Comparison of ENCODE assay signal across 34 cellular contexts in genomic region chr6:87430499-87430898, GRCh38.
"Had no signal": no experiment of that assay in that cellular context is flagged by ENCODE, and none has a peak within 500 bp of the region (broad histone marks: within the 10 kb centered on the region; RNA-seq: fewer than 3 reads in every experiment).

No MANE protein-coding gene starts in this region.

- H3K4me1 Mint-ChIP-seq: activated CD4-positive, alpha-beta T cell treated with anti-CD3 and anti-CD28 coated beads for 36 hours; activated CD4-positive, alpha-beta T cell treated with anti-CD3 and anti-CD28 coated beads, Interleukin-2, amount 10 ng/mL, durations not matched to agents 7 days and 5 days; activated naive CD4-positive, alpha-beta T cell treated with anti-CD3 and anti-CD28 coated beads, Interleukin-2, amount 50 U/mL, for 24 hours; brain; WTC11 had no signal

- ATAC-seq: activated CD4-positive, alpha-beta T cell treated with anti-CD3 and anti-CD28 coated beads for 36 hours; activated CD4-positive, CD25-positive, alpha-beta regulatory T cell treated with anti-CD3 and anti-CD28 coated beads, Interleukin-2, amount 50 U/mL, for 24 hours; activated CD8-positive, alpha-beta T cell treated with anti-CD3 and anti-CD28 coated beads, Interleukin-2, amount 10 ng/mL, durations not matched to agents 7 days and 5 days; K562; WTC11 had no signal

- H3K4me3 Mint-ChIP-seq: activated CD4-positive, alpha-beta T cell treated with anti-CD3 and anti-CD28 coated beads for 36 hours; activated CD4-positive, alpha-beta T cell treated with anti-CD3 and anti-CD28 coated beads, Interleukin-2, amount 10 ng/mL, durations not matched to agents 7 days and 5 days; activated CD8-positive, alpha-beta T cell treated with anti-CD3 and anti-CD28 coated beads, Interleukin-2, amount 10 ng/mL, durations not matched to agents 7 days and 5 days; activated naive CD4-positive, alpha-beta T cell treated with anti-CD3 and anti-CD28 coated beads, Interleukin-2, amount 50 U/mL, for 24 hours; activated T-cell treated with anti-CD3 and anti-CD28 coated beads, Interleukin-2, amount 50 U/mL, for 24 hours; brain; T-helper 1 cell treated with Interleukin-12 subunit alpha and Interleukin-12 subunit beta and Interleukin-4 antibody, amounts not matched to agents 30 μg/mL and 1 μg/mL, for 36 hours; T-helper 2 cell treated with Interferon-gamma antibody and Interleukin-4, amounts not matched to agents 5 μg/mL and 100 μg/mL, for 36 hours; WTC11 had no signal

- H3K27me3 Mint-ChIP-seq: brain had no signal

- H3K9me3 Mint-ChIP-seq: activated CD4-positive, alpha-beta T cell treated with anti-CD3 and anti-CD28 coated beads, Interleukin-2, amount 10 ng/mL, durations not matched to agents 7 days and 5 days; activated naive CD4-positive, alpha-beta T cell treated with anti-CD3 and anti-CD28 coated beads, Interleukin-2, amount 50 U/mL, for 24 hours; activated T-cell treated with anti-CD3 and anti-CD28 coated beads, Interleukin-2, amount 50 U/mL, for 24 hours; activated T-helper 2 cell treated with anti-CD3 and anti-CD28 coated beads, Interferon-gamma antibody, Interleukin-2, Interleukin-4, amounts not matched to agents 10 μg/mL and 5 μg/mL and 100 μg/mL, durations not matched to agents 14 hours and 24 hours and 36 hours; brain; T-helper 1 cell treated with Interleukin-12 subunit alpha and Interleukin-12 subunit beta and Interleukin-4 antibody, amounts not matched to agents 30 μg/mL and 1 μg/mL, for 36 hours; T-helper 2 cell treated with Interferon-gamma antibody and Interleukin-4, amounts not matched to agents 5 μg/mL and 100 μg/mL, for 36 hours; WTC11 had no signal

- H3K36me3 Mint-ChIP-seq: activated naive CD4-positive, alpha-beta T cell treated with anti-CD3 and anti-CD28 coated beads, Interleukin-2, amount 50 U/mL, for 24 hours; brain; WTC11 had no signal

- DNase-seq: activated CD4-positive, alpha-beta T cell treated with anti-CD3 and anti-CD28 coated beads for 36 hours; activated CD4-positive, alpha-beta T cell treated with anti-CD3 and anti-CD28 coated beads, Interleukin-2, amount 10 ng/mL, durations not matched to agents 7 days and 5 days; activated CD4-positive, alpha-beta T cell treated with anti-CD3 and anti-CD28 coated beads, Interleukin-2, amount 50 U/mL, for 48 hours; activated CD8-positive, alpha-beta T cell treated with anti-CD3 and anti-CD28 coated beads, Interleukin-2, amount 10 ng/mL, durations not matched to agents 7 days and 5 days; activated gamma-delta T cell; activated naive CD4-positive, alpha-beta T cell treated with Interleukin-2 at 50 U/mL for 16 hours; activated T-cell treated with anti-CD3 and anti-CD28 coated beads, Interleukin-2, amount 50 U/mL, for 24 hours; anterior cingulate cortex; caudate nucleus; cerebellar nuclear complex; NCI-H1048; NCI-H1105 treated with DMSO at 0.1 percent for 48 hours; NCI-H1436; NCI-H1694; NCI-H1930; NCI-H2081 treated with DMSO at 0.1 percent for 48 hours; NCI-H2171 treated with DMSO at 0.1 percent for 48 hours; NCI-H2227 treated with DMSO at 0.1 percent for 48 hours; NCI-H446; NCI-H524 treated with DMSO at 0.1 percent for 48 hours; NCI-H748 treated with DMSO at 0.1 percent for 48 hours; NK-92 treated with Interleukin-12 subunit alpha and Interleukin-12 subunit beta, amount 100 ng/mL, for 24 hours; OCI-M1; SHP77; SJCRH30; SK-N-SH had no signal

- H3K27ac Mint-ChIP-seq: activated CD4-positive, alpha-beta T cell treated with anti-CD3 and anti-CD28 coated beads for 36 hours; activated CD4-positive, alpha-beta T cell treated with anti-CD3 and anti-CD28 coated beads, Interleukin-2, amount 10 ng/mL, durations not matched to agents 7 days and 5 days; activated CD8-positive, alpha-beta T cell treated with anti-CD3 and anti-CD28 coated beads, Interleukin-2, amount 10 ng/mL, durations not matched to agents 7 days and 5 days; activated naive CD4-positive, alpha-beta T cell treated with anti-CD3 and anti-CD28 coated beads, Interleukin-2, amount 50 U/mL, for 24 hours; activated T-cell treated with anti-CD3 and anti-CD28 coated beads, Interleukin-2, amount 50 U/mL, for 24 hours; activated T-helper 2 cell treated with anti-CD3 and anti-CD28 coated beads, Interferon-gamma antibody, Interleukin-2, Interleukin-4, amounts not matched to agents 10 μg/mL and 5 μg/mL and 100 μg/mL, durations not matched to agents 14 hours and 24 hours and 36 hours; brain; T-helper 1 cell treated with Interleukin-12 subunit alpha and Interleukin-12 subunit beta and Interleukin-4 antibody, amounts not matched to agents 30 μg/mL and 1 μg/mL, for 36 hours; T-helper 2 cell treated with Interferon-gamma antibody and Interleukin-4, amounts not matched to agents 5 μg/mL and 100 μg/mL, for 36 hours; WTC11 had no signal
